ENCODE assay signal across 13 cellular contexts in genomic region chr4:184345573-184345922, GRCh38.
DNase-seq lines count a peak whose midpoint lies in the region; ATAC-seq and TF ChIP-seq lines count a peak whose summit lies in the region.
"Had no signal": no experiment of that assay in that cellular context is flagged by ENCODE, and none has a peak within 500 bp of the region (broad histone marks: within the 10 kb centered on the region; RNA-seq: fewer than 3 reads in every experiment).

No MANE protein-coding gene starts in this region.

- H3K36me3 ChIP-seq in transverse colon, result no peaks in the 10 kb centered on the region

- 75% methylated on average over 3 of the region's 3 CpGs; no CpG with 5 or more reads in 1 of the 2 donors for WGBS in transverse colon (ENCODE audit: low coverage in 1 of 2), 2 donors

- ATAC-seq in GM21825 (IDR thresholded peaks at IDR 0.05; ENCODE audit: unreplicated experiment), result no peak
- ATAC-seq in GM18511 (IDR thresholded peaks at IDR 0.05; ENCODE audit: unreplicated experiment), result no peak
- no peak for ATAC-seq in HG02678 (IDR thresholded peaks at IDR 0.05; ENCODE audit: unreplicated experiment)

- intact Hi-C loops in transverse colon (cut with DNase I; ENCODE audit: low total_unique reads), result no loop called here

- no peak overlapping the region for H3K4me3 ChIP-seq in transverse colon

- no peak for TF ChIP-seq EP300 in transverse colon (IDR thresholded peaks at IDR 0.05; ENCODE audit: low read depth)

- H3K27me3 Mint-ChIP-seq in mesothelial cell of epicardium (ENCODE audit: low read depth), result no peaks in the 10 kb centered on the region

- H3K36me3 Mint-ChIP-seq in mesothelial cell of epicardium, result no peaks in the 10 kb centered on the region

- peak overlapping the region; percentile 19 for H3K27ac Mint-ChIP-seq in mesothelial cell of epicardium
- H3K27ac Mint-ChIP-seq: activated T-helper 1 cell treated with anti-CD3 and anti-CD28 coated beads, Interleukin-12 subunit alpha, Interleukin-12 subunit beta, Interleukin-2, Interleukin-4 antibody, amounts not matched to agents 30 ng/mL and 10 ng/mL and 1 ng/mL, durations not matched to agents 14 hours and 24 hours and 36 hours; nephron progenitor cell had no signal

- H3K27ac ChIP-seq in epithelial cell of prostate (peak overlapping the region; percentile 7), transverse colon (peak overlapping the region; percentile 91 to 97 (median 94))
- H3K27ac ChIP-seq: 22Rv1, VCaP had no signal

- H3K4me1 Mint-ChIP-seq in mesothelial cell of epicardium, result peaks cover 45% of the 10 kb centered on the region

- peak; percentile 8 for DNase-seq in DMS53 (lab: John Stamatoyannopoulos, UW)
- no peak for DNase-seq in DMS53 treated with DMSO at 0.1 percent for 48 hours (lab: John Stamatoyannopoulos, UW; ENCODE audit: unreplicated experiment)
- no peak for DNase-seq in epithelial cell of prostate (ENCODE audit: low read depth, low spot score)
- no peak for DNase-seq in mesothelial cell of epicardium (ENCODE audit: low spot score in 2 of 2, unreplicated experiment in 2 of 2)
- no peak for DNase-seq in transverse colon
- DNase-seq: NCI-H2029 treated with DMSO at 0.1 percent for 48 hours, nephron progenitor cell had no signal

- H3K9me3 ChIP-seq in transverse colon, result no peaks in the 10 kb centered on the region

- no peak for TF ChIP-seq POLR2A in transverse colon (IDR thresholded peaks at IDR 0.05)

- H3K27me3 ChIP-seq in transverse colon, result no peaks in the 10 kb centered on the region

- in situ Hi-C loops in transverse colon (cut with MboI; ENCODE audit: low pct_ligation_motif_present in 1 of 4, low pct_unique_long_range_greater_than_20kb in 1 of 4, low sequenced_read_pairs in 3 of 4), result no loop called here

- TF ChIP-seq CTCF in mesothelial cell of epicardium (IDR thresholded peaks at IDR 0.05; ENCODE audit: unreplicated experiment) (no peak), transverse colon (IDR thresholded peaks at IDR 0.05) (no peak)

- no peaks in the 10 kb centered on the region for H3K9me3 Mint-ChIP-seq in mesothelial cell of epicardium
- H3K9me3 Mint-ChIP-seq: activated T-helper 1 cell treated with anti-CD3 and anti-CD28 coated beads, Interleukin-12 subunit alpha, Interleukin-12 subunit beta, Interleukin-2, Interleukin-4 antibody, amounts not matched to agents 30 ng/mL and 10 ng/mL and 1 ng/mL, durations not matched to agents 14 hours and 24 hours and 36 hours; nephron progenitor cell had no signal

- no peak overlapping the region for H3K4me3 Mint-ChIP-seq in mesothelial cell of epicardium
- H3K4me3 Mint-ChIP-seq: activated T-helper 1 cell treated with anti-CD3 and anti-CD28 coated beads, Interleukin-12 subunit alpha, Interleukin-12 subunit beta, Interleukin-2, Interleukin-4 antibody, amounts not matched to agents 30 ng/mL and 10 ng/mL and 1 ng/mL, durations not matched to agents 14 hours and 24 hours and 36 hours; nephron progenitor cell had no signal

- H3K4me1 ChIP-seq in transverse colon, result peaks cover 37 to 77% (median 43%) of the 10 kb centered on the region in 4 donors
